In genomic region chr16:8493885-8494487, GRCh38 we compare ENCODE assay signal across 20 cellular contexts.
DNase-seq lines count a peak whose midpoint lies in the region; ATAC-seq and TF ChIP-seq lines count a peak whose summit lies in the region.
"Had no signal": no experiment of that assay in that cellular context is flagged by ENCODE, and none has a peak within 500 bp of the region (broad histone marks: within the 10 kb centered on the region; RNA-seq: fewer than 3 reads in every experiment).

No MANE protein-coding gene starts in this region.

- peak overlapping the region; percentile 16 for H3K4me2 ChIP-seq in neural progenitor cell

- no peaks in the 10 kb centered on the region for H3F3A ChIP-seq in neural progenitor cell (ENCODE audit: low read depth)

- no peaks in the 10 kb centered on the region for H4K20me1 ChIP-seq in neural progenitor cell (ENCODE audit: low read depth)

- no peaks in the 10 kb centered on the region for H3K9me3 ChIP-seq in endodermal cell (ENCODE audit: control insufficient read depth, low read length)
- no peaks in the 10 kb centered on the region for H3K9me3 ChIP-seq in neural progenitor cell (ENCODE audit: low read depth)
- no peaks in the 10 kb centered on the region for H3K9me3 ChIP-seq in CD8-positive, alpha-beta T cell (ENCODE audit: low read length)
- H3K9me3 ChIP-seq: adrenal gland, gastrocnemius medialis, left lung, sigmoid colon, thoracic aorta had no signal

- ATAC-seq in CD8-positive, alpha-beta T cell, result no peak
- ATAC-seq in GM18861 (IDR thresholded peaks at IDR 0.05; ENCODE audit: unreplicated experiment), result no peak
- ATAC-seq: gastrocnemius medialis; left lung; Right ventricle myocardium inferior; stimulated activated memory B cell treated with anti-CD40 and anti-IgM and Interleukin-4, amounts not matched to agents 10 μg/mL and 1 μg/mL and 100 μg/mL, for 72 hours had no signal

- no peaks in the 10 kb centered on the region for H3K79me2 ChIP-seq in neural progenitor cell (ENCODE audit: low read depth)

- H3K27me3 Mint-ChIP-seq in endodermal cell (ENCODE audit: insufficient read depth) (peaks cover 46% of the 10 kb centered on the region), neural progenitor cell (ENCODE audit: insufficient read depth, low read depth) (no peaks in the 10 kb centered on the region)
- peaks cover 2% of the 10 kb centered on the region for H3K27me3 Mint-ChIP-seq in CD8-positive, alpha-beta T cell (ENCODE audit: low read depth)
- H3K27me3 Mint-ChIP-seq: stimulated activated memory B cell treated with anti-CD40 and anti-IgM and Interleukin-4, amounts not matched to agents 10 μg/mL and 1 μg/mL and 100 μg/mL, for 72 hours had no signal

- H3K27ac Mint-ChIP-seq in endodermal cell, result no peak overlapping the region
- H3K27ac Mint-ChIP-seq in neural progenitor cell, result no peak overlapping the region
- H3K27ac Mint-ChIP-seq in CD8-positive, alpha-beta T cell, result no peak overlapping the region
- H3K27ac Mint-ChIP-seq: stimulated activated memory B cell treated with anti-CD40 and anti-IgM and Interleukin-4, amounts not matched to agents 10 μg/mL and 1 μg/mL and 100 μg/mL, for 72 hours had no signal

- H3K27me3 ChIP-seq in endodermal cell (ENCODE audit: control insufficient read depth, insufficient read depth, low read length, poor library complexity, severe bottlenecking) (peaks cover 17% of the 10 kb centered on the region), neural progenitor cell (peaks cover 4% of the 10 kb centered on the region)
- H3K27me3 ChIP-seq in CD8-positive, alpha-beta T cell (ENCODE audit: insufficient read depth, low read length), result no peaks in the 10 kb centered on the region
- H3K27me3 ChIP-seq: adrenal gland, gastrocnemius medialis, sigmoid colon had no signal

- intact Hi-C loops in CD8-positive, alpha-beta T cell (cut with DNase I, micrococcal nuclease), result no loop called here

- no peak overlapping the region for H3K27ac ChIP-seq in endodermal cell (ENCODE audit: low read depth, low read length)
- no peak overlapping the region for H3K27ac ChIP-seq in neural progenitor cell
- no peak overlapping the region for H3K27ac ChIP-seq in CD8-positive, alpha-beta T cell (ENCODE audit: low read depth, low read length)
- H3K27ac ChIP-seq: adrenal gland, cardiac muscle cell, gastrocnemius medialis, GM23248, left lung, sigmoid colon, thoracic aorta had no signal

- TF ChIP-seq POLR2A in NB4 (IDR thresholded peaks at IDR 0.05; ENCODE audit: extremely low read depth, insufficient read length), result no peak

- H3K4me1 ChIP-seq in endodermal cell (ENCODE audit: control insufficient read depth, insufficient read depth, low read length), result no peaks in the 10 kb centered on the region
- no peaks in the 10 kb centered on the region for H3K4me1 ChIP-seq in neural progenitor cell
- H3K4me1 ChIP-seq in CD8-positive, alpha-beta T cell (ENCODE audit: insufficient read depth, low read length), result no peaks in the 10 kb centered on the region
- H3K4me1 ChIP-seq: adrenal gland, gastrocnemius medialis, left lung, sigmoid colon had no signal

- H3K9ac ChIP-seq in endodermal cell (ENCODE audit: extremely low read depth, low read length, poor library complexity, severe bottlenecking) (no peak overlapping the region), neural progenitor cell (no peak overlapping the region)
- H3K9ac ChIP-seq: GM23248 had no signal

- H2AFZ ChIP-seq in neural progenitor cell (replicated peaks), result peak overlapping the region; percentile 52
- H2AFZ ChIP-seq: GM23248 had no signal

- H3K36me3 Mint-ChIP-seq in endodermal cell (ENCODE audit: low read depth) (no peaks in the 10 kb centered on the region), neural progenitor cell (no peaks in the 10 kb centered on the region)
- no peaks in the 10 kb centered on the region for H3K36me3 Mint-ChIP-seq in CD8-positive, alpha-beta T cell
- H3K36me3 Mint-ChIP-seq: stimulated activated memory B cell treated with anti-CD40 and anti-IgM and Interleukin-4, amounts not matched to agents 10 μg/mL and 1 μg/mL and 100 μg/mL, for 72 hours had no signal

- H3K4me3 Mint-ChIP-seq in endodermal cell, result no peak overlapping the region
- no peak overlapping the region for H3K4me3 Mint-ChIP-seq in neural progenitor cell
- H3K4me3 Mint-ChIP-seq in CD8-positive, alpha-beta T cell, result no peak overlapping the region
- H3K4me3 Mint-ChIP-seq: stimulated activated memory B cell treated with anti-CD40 and anti-IgM and Interleukin-4, amounts not matched to agents 10 μg/mL and 1 μg/mL and 100 μg/mL, for 72 hours had no signal

- no peaks in the 10 kb centered on the region for H3K9me3 Mint-ChIP-seq in endodermal cell
- H3K9me3 Mint-ChIP-seq in neural progenitor cell, result no peaks in the 10 kb centered on the region
- peaks cover 3% of the 10 kb centered on the region for H3K9me3 Mint-ChIP-seq in CD8-positive, alpha-beta T cell
- H3K9me3 Mint-ChIP-seq: stimulated activated memory B cell treated with anti-CD40 and anti-IgM and Interleukin-4, amounts not matched to agents 10 μg/mL and 1 μg/mL and 100 μg/mL, for 72 hours had no signal

- H3K4me3 ChIP-seq in NB4 (ENCODE audit: low read depth, low read length) (no peak overlapping the region), endodermal cell (ENCODE audit: low read length) (no peak overlapping the region), neural progenitor cell (no peak overlapping the region)
- H3K4me3 ChIP-seq in CD8-positive, alpha-beta T cell (ENCODE audit: low read depth, low read length), result no peak overlapping the region
- H3K4me3 ChIP-seq: adrenal gland, cardiac muscle cell, gastrocnemius medialis, GM23248, left lung, sigmoid colon, thoracic aorta had no signal

- WGBS in endodermal cell (ENCODE audit: insufficient coverage in 1 of 2, insufficient read length in 1 of 2), 2 experiments, result 24% methylated on average over 1 of the region's 1 CpG; no CpG with 5 or more reads in 1 of the 2 experiments

- TF ChIP-seq CTCF in NB4 (IDR thresholded peaks at IDR 0.05; ENCODE audit: low read depth, low read length), result no peak
- TF ChIP-seq CTCF in endodermal cell (conservative IDR thresholded peaks at IDR 0.05), result peak; percentile 59
- peak; percentile 54 for TF ChIP-seq CTCF in neural progenitor cell (IDR thresholded peaks at IDR 0.05)
- TF ChIP-seq CTCF in CD8-positive, alpha-beta T cell (IDR thresholded peaks at IDR 0.05), result no peak

- CTCF ChIA-PET in CD8-positive, alpha-beta T cell (lab: Charles Lee), result no interaction called here

- POLR2A ChIA-PET in CD8-positive, alpha-beta T cell (lab: Charles Lee), result no interaction called here

- DNase-seq in ELF-1 (ENCODE audit: low read depth, low spot score) (peak; percentile 4), NB4 (ENCODE audit: low read depth) (peak; percentile 2), endodermal cell (peak; percentile 66), neural progenitor cell (ENCODE audit: low spot score) (peak; percentile 53)
- no peak for DNase-seq in CD8-positive, alpha-beta T cell
- no peak for DNase-seq in activated CD8-positive, alpha-beta memory T cell treated with anti-CD3 and anti-CD28 coated beads, Interleukin-2, amount 50 U/mL, for 4 hours
- DNase-seq: activated CD4-positive, alpha-beta T cell treated with anti-CD3 and anti-CD28 coated beads, Interleukin-2, amount 50 U/mL, for 1 hour; activated CD8-positive, alpha-beta memory T cell treated with anti-CD3 and anti-CD28 coated beads, Interleukin-2, amount 50 U/mL, for 48 hours; activated gamma-delta T cell; adrenal gland; gastrocnemius medialis; GM23248; left lung; NCI-H1694; sigmoid colon had no signal

- peaks cover 6% of the 10 kb centered on the region for H3K4me1 Mint-ChIP-seq in endodermal cell
- H3K4me1 Mint-ChIP-seq in neural progenitor cell, result peaks cover 5% of the 10 kb centered on the region
- no peaks in the 10 kb centered on the region for H3K4me1 Mint-ChIP-seq in CD8-positive, alpha-beta T cell (ENCODE audit: low read depth)
- H3K4me1 Mint-ChIP-seq: stimulated activated memory B cell treated with anti-CD40 and anti-IgM and Interleukin-4, amounts not matched to agents 10 μg/mL and 1 μg/mL and 100 μg/mL, for 72 hours had no signal

- H3K36me3 ChIP-seq in endodermal cell (ENCODE audit: control insufficient read depth, insufficient read depth, low read length) (no peaks in the 10 kb centered on the region), neural progenitor cell (no peaks in the 10 kb centered on the region)
- no peaks in the 10 kb centered on the region for H3K36me3 ChIP-seq in CD8-positive, alpha-beta T cell (ENCODE audit: insufficient read depth, low read length)
- H3K36me3 ChIP-seq: adrenal gland, cardiac muscle cell, gastrocnemius medialis, left lung, sigmoid colon, thoracic aorta had no signal

Comparison
In these comparisons a context has a peak if more than half of its experiments do, and no peak if none do; other contexts are left out.
1. DNase-seq: peak in ELF-1 (single experiment), NB4 (single experiment), endodermal cell (single experiment) and neural progenitor cell (single experiment); none in CD8-positive, alpha-beta T cell (0 of 7) and activated CD8-positive, alpha-beta memory T cell treated with anti-CD3 and anti-CD28 coated beads, Interleukin-2, amount 50 U/mL, for 4 hours (single experiment).
2. CTCF ChIP-seq: peak in endodermal cell (single experiment) and neural progenitor cell (single experiment); none in NB4 (single experiment) and CD8-positive, alpha-beta T cell (single experiment).